In the genomic region with DNA sequence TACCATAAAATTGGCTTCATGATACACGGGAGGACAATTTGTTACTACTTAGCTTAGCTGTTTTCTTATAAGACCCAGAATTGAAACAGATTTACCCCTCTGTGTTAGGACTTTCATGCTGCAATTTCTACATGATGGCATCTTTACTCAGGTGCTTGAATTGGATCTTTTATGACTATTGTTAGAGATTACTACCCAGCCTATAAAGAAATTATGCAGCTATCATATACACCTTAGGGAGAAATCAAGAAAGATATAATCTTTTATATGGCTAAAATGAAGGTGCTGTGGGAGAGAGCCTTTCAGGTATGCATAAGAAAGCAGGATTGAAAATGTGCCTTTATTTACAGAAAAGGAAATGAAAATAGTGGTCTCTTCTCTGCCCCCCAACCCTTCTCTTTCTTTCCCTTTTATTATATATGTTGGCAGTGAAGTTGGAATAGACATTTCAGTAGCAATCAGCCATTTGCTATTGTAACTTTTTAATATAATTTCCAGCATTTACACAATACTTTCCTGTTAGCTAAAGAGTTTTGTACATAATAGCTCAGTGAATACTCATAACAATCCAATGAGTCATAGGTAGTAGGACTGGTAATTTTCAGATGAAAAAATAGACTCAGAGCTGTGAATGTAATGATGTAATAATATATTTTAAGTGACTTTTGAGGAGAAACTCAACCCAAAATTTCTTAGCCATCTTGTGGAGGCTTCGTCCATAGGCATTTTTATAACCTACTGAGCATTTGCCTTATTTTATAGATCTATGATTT, we compare ENCODE assay signal across 2 cellular contexts.
A peak's percentile ranks its signal among the peaks of the same experiment; 100 is the strongest.
TF ChIP-seq lines count a peak whose summit lies in the region.

No MANE protein-coding gene starts in this region.

TF ChIP-seq in SK-N-SH treated with all-trans-retinoic acid at 6 μM for 48 hours, 23 proteins besides CTCF, POLR2A, EP300 and RAD21 (continued from another document):
- TF ChIP-seq, protein P1, sequence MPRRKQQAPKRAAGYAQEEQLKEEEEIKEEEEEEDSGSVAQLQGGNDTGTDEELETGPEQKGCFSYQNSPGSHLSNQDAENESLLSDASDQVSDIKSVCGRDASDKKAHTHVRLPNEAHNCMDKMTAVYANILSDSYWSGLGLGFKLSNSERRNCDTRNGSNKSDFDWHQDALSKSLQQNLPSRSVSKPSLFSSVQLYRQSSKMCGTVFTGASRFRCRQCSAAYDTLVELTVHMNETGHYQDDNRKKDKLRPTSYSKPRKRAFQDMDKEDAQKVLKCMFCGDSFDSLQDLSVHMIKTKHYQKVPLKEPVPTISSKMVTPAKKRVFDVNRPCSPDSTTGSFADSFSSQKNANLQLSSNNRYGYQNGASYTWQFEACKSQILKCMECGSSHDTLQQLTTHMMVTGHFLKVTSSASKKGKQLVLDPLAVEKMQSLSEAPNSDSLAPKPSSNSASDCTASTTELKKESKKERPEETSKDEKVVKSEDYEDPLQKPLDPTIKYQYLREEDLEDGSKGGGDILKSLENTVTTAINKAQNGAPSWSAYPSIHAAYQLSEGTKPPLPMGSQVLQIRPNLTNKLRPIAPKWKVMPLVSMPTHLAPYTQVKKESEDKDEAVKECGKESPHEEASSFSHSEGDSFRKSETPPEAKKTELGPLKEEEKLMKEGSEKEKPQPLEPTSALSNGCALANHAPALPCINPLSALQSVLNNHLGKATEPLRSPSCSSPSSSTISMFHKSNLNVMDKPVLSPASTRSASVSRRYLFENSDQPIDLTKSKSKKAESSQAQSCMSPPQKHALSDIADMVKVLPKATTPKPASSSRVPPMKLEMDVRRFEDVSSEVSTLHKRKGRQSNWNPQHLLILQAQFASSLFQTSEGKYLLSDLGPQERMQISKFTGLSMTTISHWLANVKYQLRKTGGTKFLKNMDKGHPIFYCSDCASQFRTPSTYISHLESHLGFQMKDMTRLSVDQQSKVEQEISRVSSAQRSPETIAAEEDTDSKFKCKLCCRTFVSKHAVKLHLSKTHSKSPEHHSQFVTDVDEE (CRISPR knock-in tag; IDR thresholded peaks at IDR 0.05), result no peak
- TF ChIP-seq ISL1 (CRISPR knock-in tag; IDR thresholded peaks at IDR 0.05), result peak; percentile 88
- TF ChIP-seq, protein P2, sequence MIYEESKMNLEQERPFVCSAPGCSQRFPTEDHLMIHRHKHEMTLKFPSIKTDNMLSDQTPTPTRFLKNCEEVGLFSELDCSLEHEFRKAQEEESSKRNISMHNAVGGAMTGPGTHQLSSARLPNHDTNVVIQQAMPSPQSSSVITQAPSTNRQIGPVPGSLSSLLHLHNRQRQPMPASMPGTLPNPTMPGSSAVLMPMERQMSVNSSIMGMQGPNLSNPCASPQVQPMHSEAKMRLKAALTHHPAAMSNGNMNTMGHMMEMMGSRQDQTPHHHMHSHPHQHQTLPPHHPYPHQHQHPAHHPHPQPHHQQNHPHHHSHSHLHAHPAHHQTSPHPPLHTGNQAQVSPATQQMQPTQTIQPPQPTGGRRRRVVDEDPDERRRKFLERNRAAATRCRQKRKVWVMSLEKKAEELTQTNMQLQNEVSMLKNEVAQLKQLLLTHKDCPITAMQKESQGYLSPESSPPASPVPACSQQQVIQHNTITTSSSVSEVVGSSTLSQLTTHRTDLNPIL (CRISPR knock-in tag; IDR thresholded peaks at IDR 0.05; ENCODE audit: low read depth), result peak; percentile 74; the same call in 1 of the 2 replicates
- TF ChIP-seq, protein P3, sequence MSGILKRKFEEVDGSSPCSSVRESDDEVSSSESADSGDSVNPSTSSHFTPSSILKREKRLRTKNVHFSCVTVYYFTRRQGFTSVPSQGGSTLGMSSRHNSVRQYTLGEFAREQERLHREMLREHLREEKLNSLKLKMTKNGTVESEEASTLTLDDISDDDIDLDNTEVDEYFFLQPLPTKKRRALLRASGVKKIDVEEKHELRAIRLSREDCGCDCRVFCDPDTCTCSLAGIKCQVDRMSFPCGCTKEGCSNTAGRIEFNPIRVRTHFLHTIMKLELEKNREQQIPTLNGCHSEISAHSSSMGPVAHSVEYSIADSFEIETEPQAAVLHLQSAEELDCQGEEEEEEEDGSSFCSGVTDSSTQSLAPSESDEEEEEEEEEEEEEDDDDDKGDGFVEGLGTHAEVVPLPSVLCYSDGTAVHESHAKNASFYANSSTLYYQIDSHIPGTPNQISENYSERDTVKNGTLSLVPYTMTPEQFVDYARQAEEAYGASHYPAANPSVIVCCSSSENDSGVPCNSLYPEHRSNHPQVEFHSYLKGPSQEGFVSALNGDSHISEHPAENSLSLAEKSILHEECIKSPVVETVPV (CRISPR knock-in tag; IDR thresholded peaks at IDR 0.05), result no peak

TF ChIP-seq in SK-N-SH, 30 proteins besides CTCF, POLR2A, EP300 and RAD21 (continued from another document):
- TF ChIP-seq TAF1 (IDR thresholded peaks at IDR 0.05; ENCODE audit: borderline replicate concordance, low read depth, low read length), result no peak
- no peak for TF ChIP-seq SMC3 (IDR thresholded peaks at IDR 0.05; ENCODE audit: low read depth, low read length)
- no peak for TF ChIP-seq YY1 (IDR thresholded peaks at IDR 0.05; ENCODE audit: low read depth)
- no peak for TF ChIP-seq FOXM1 (IDR thresholded peaks at IDR 0.05; ENCODE audit: low read depth)
- no peak for TF ChIP-seq POLR2AphosphoS5 (IDR thresholded peaks at IDR 0.05; ENCODE audit: low read depth, low read length)
- TF ChIP-seq, protein P4, sequence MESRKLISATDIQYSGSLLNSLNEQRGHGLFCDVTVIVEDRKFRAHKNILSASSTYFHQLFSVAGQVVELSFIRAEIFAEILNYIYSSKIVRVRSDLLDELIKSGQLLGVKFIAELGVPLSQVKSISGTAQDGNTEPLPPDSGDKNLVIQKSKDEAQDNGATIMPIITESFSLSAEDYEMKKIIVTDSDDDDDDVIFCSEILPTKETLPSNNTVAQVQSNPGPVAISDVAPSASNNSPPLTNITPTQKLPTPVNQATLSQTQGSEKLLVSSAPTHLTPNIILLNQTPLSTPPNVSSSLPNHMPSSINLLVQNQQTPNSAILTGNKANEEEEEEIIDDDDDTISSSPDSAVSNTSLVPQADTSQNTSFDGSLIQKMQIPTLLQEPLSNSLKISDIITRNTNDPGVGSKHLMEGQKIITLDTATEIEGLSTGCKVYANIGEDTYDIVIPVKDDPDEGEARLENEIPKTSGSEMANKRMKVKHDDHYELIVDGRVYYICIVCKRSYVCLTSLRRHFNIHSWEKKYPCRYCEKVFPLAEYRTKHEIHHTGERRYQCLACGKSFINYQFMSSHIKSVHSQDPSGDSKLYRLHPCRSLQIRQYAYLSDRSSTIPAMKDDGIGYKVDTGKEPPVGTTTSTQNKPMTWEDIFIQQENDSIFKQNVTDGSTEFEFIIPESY (IDR thresholded peaks at IDR 0.05; ENCODE audit: borderline replicate concordance, low read depth), result no peak
- TF ChIP-seq, protein P5, sequence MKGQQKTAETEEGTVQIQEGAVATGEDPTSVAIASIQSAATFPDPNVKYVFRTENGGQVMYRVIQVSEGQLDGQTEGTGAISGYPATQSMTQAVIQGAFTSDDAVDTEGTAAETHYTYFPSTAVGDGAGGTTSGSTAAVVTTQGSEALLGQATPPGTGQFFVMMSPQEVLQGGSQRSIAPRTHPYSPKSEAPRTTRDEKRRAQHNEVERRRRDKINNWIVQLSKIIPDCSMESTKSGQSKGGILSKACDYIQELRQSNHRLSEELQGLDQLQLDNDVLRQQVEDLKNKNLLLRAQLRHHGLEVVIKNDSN (IDR thresholded peaks at IDR 0.05; ENCODE audit: borderline replicate concordance, low read depth), result no peak
